ENCODE assay signal across 9 cellular contexts in the genomic region with DNA sequence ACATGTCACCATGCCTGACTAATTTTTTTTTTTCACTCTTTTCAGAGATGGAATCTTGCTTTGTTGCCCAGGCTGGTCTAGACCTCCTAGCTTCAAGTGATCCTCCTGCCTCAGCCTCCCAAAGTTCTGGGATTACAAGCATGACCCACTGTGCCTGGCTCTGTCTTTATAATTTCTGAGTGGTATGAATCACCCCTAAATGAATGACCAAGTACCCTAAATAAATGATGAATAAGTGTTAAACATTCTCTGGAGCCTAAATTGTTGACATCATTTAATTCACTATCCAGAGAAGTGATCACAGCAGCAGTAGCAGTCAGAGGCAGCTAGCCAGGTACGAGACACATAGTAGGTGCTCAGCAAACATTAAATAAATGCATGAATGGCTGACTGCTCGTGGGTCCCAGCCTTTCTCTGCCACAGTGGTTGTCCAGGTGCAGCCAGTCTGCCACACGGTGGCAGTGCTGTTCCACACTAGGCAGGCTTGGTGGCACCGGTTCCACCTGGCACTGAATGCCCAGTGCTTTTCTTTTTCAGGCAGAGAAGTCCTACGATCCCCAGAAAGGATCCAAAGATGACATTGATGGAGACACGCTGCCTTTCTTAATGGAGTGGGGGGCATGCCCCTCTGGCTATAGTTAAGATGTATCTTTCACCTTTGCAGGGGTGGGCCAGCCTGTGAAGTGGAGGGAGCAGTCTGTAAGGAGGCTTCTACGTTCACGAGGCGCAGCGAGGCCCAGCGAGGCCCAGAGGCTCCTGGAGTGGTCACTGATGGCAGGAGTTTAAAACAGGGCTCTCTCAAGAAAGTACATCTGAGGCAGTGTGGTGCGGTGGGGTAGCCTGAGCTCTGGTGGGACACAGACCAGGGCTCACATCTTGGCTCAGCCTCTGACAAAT. TPM values are rescaled to one million over a fixed set of nuclear protein-coding genes. Genes with fewer than 3 reads are reported as not detected.
DNase-seq lines count a peak whose midpoint lies in the region; ATAC-seq and TF ChIP-seq lines count a peak whose summit lies in the region.
"Had no signal": no experiment of that assay in that cellular context is flagged by ENCODE, and none has a peak within 500 bp of the region (broad histone marks: within the 10 kb centered on the region; RNA-seq: fewer than 3 reads in every experiment).

No MANE protein-coding gene starts in this region.

- H3K9me3 Mint-ChIP-seq in activated CD8-positive, alpha-beta T cell treated with anti-CD3 and anti-CD28 coated beads for 36 hours: no peaks in the 10 kb centered on the region

- no peak overlapping the region for H3K27ac ChIP-seq in effector memory CD4-positive, alpha-beta T cell (ENCODE audit: insufficient read depth, low read length, poor library complexity, severe bottlenecking)
- H3K27ac ChIP-seq: skin epidermis had no signal

- no peaks in the 10 kb centered on the region for H3K9me3 ChIP-seq in effector memory CD4-positive, alpha-beta T cell (ENCODE audit: control insufficient read depth, low read length)

- no peaks in the 10 kb centered on the region for H3K4me1 Mint-ChIP-seq in activated CD8-positive, alpha-beta T cell treated with anti-CD3 and anti-CD28 coated beads for 36 hours (ENCODE audit: low read depth)

- no peak overlapping the region for H3K27ac Mint-ChIP-seq in activated CD8-positive, alpha-beta T cell treated with anti-CD3 and anti-CD28 coated beads for 36 hours

- CTCF ChIA-PET in activated CD8-positive, alpha-beta T cell treated with anti-CD3 and anti-CD28 coated beads for 36 hours (lab: Charles Lee): interaction anchor here (0.7 to 1.8 kb wide), 13 partner anchors 8 to 491 kb away, joined by 3 to 6 read pairs (median 4); a partner anchor contains a TSS

- H3K27me3 ChIP-seq in effector memory CD4-positive, alpha-beta T cell (replicated peaks; ENCODE audit: control insufficient read depth, insufficient read depth, low read length, poor library complexity, severe bottlenecking): no peaks in the 10 kb centered on the region

- H3K4me3 Mint-ChIP-seq in activated CD8-positive, alpha-beta T cell treated with anti-CD3 and anti-CD28 coated beads for 36 hours: no peak overlapping the region

- no peaks in the 10 kb centered on the region for H3K36me3 ChIP-seq in effector memory CD4-positive, alpha-beta T cell (ENCODE audit: control insufficient read depth, insufficient read depth, low read length)

- intact Hi-C loops in activated CD8-positive, alpha-beta T cell treated with anti-CD3 and anti-CD28 coated beads for 36 hours (cut with micrococcal nuclease): loop anchor here (2.0 kb wide), 1 partner anchor 227 kb away; no protein-coding TSS in a partner anchor

- TF ChIP-seq CTCF in activated CD8-positive, alpha-beta T cell treated with anti-CD3 and anti-CD28 coated beads for 36 hours (IDR thresholded peaks at IDR 0.05): peak; percentile 89

- DNase-seq in NK-92 treated with Interleukin-12 subunit alpha and Interleukin-12 subunit beta, amount 100 ng/mL, for 24 hours (lab: John Stamatoyannopoulos, UW): peak; percentile 48
- DNase-seq in NK-92 (lab: John Stamatoyannopoulos, UW; ENCODE audit: unreplicated experiment): no peak
- peak; percentile 67 for DNase-seq in NCI-H510A treated with DMSO at 0.1 percent for 48 hours (lab: John Stamatoyannopoulos, UW)
- DNase-seq in activated CD8-positive, alpha-beta T cell treated with anti-CD3 and anti-CD28 coated beads for 36 hours: peak; percentile 80
- peak; percentile 37 to 55 (median 41) for DNase-seq in effector memory CD4-positive, alpha-beta T cell
- DNase-seq in middle frontal gyrus (ENCODE audit: extremely low spot score, low spot score): peak; percentile 69
- peak; percentile 17 to 28 for DNase-seq in stimulated activated CD8-positive, alpha-beta memory T cell treated with anti-CD3 and anti-CD28 coated beads, Interleukin-4, amount 100 ng/mL, for 4 hours (ENCODE audit: low read depth in 2 of 2, low spot score in 1 of 2)

- H3K36me3 Mint-ChIP-seq in activated CD8-positive, alpha-beta T cell treated with anti-CD3 and anti-CD28 coated beads for 36 hours (ENCODE audit: low read depth): no peaks in the 10 kb centered on the region

- H3K27me3 Mint-ChIP-seq in activated CD8-positive, alpha-beta T cell treated with anti-CD3 and anti-CD28 coated beads for 36 hours: peaks cover 4% of the 10 kb centered on the region

- no peaks in the 10 kb centered on the region for H3K4me1 ChIP-seq in effector memory CD4-positive, alpha-beta T cell (ENCODE audit: control insufficient read depth, insufficient read depth, low read length, poor library complexity, severe bottlenecking)

- H3K4me3 ChIP-seq in effector memory CD4-positive, alpha-beta T cell (ENCODE audit: insufficient read depth, low read depth, low read length, poor library complexity, severe bottlenecking): no peak overlapping the region
- H3K4me3 ChIP-seq: skin epidermis had no signal

- peak; percentile 83 for ATAC-seq in HG03045 (IDR thresholded peaks at IDR 0.05; ENCODE audit: unreplicated experiment)
- peak; percentile 91 for ATAC-seq in activated CD8-positive, alpha-beta T cell treated with anti-CD3 and anti-CD28 coated beads for 36 hours

- POLR2A ChIA-PET in activated CD8-positive, alpha-beta T cell treated with anti-CD3 and anti-CD28 coated beads for 36 hours (lab: Charles Lee): interaction anchor here (0.6 kb wide), 1 partner anchor 968 kb away, joined by 4 read pairs; no protein-coding TSS in a partner anchor

RNA-seq across cellular contexts. Expression of a gene that starts 8.7 kb away (rescaled TPM):
- total RNA-seq in activated CD8-positive, alpha-beta T cell treated with anti-CD3 and anti-CD28 coated beads for 36 hours: 1 to 10 TPM; 5.7 to 6.7 TPM
